ENCODE assay signal across 9 cellular contexts in the genomic region with DNA sequence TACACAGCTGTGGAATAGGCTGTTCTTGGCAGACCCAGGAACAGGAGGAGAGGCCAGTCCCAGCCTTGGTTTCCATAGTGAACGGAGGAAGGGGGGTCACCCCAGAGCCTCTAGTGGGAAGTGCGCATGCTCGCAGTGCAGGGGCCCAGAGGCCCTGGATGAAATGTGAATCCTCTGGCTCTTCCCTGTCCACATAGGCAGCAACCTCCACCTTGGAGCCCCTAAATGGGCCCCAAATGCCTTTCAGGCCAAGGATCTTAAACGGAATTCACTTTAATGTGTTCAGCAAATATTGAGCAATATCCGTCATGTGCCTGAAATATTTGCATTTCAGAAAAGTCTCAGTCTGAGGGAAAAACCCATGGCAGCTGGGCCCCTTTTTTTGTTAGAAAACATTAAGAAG. TPM values are rescaled to one million over a fixed set of nuclear protein-coding genes. Genes with fewer than 3 reads are reported as not detected.
A peak's percentile ranks its signal among the peaks of the same experiment; 100 is the strongest.
DNase-seq lines count a peak whose midpoint lies in the region; ATAC-seq and TF ChIP-seq lines count a peak whose summit lies in the region.
"Had no signal": no experiment of that assay in that cellular context is flagged by ENCODE, and none has a peak within 500 bp of the region (broad histone marks: within the 10 kb centered on the region; RNA-seq: fewer than 3 reads in every experiment).

No MANE protein-coding gene starts in this region.

- H3K4me3 Mint-ChIP-seq in GM23338, result no peak overlapping the region

- in situ Hi-C loops in astrocyte of the spinal cord (cut with HindIII; ENCODE audit: low sequenced_read_pairs), result no loop called here

- H3K4me2 ChIP-seq in GM23338, result no peak overlapping the region

- peaks cover 24% of the 10 kb centered on the region for H3K36me3 Mint-ChIP-seq in GM23338 (ENCODE audit: low read depth)
- H3K36me3 Mint-ChIP-seq: IgD-negative memory B cell had no signal

- no peaks in the 10 kb centered on the region for H3F3A ChIP-seq in GM23338 (replicated peaks; ENCODE audit: low read depth)

- TF ChIP-seq CTCF in GM23338 (conservative IDR thresholded peaks at IDR 0.05; ENCODE audit: low read depth in 2 of 2), result no peak
- TF ChIP-seq CTCF in astrocyte of the spinal cord (IDR thresholded peaks at IDR 0.05; ENCODE audit: low read depth, low read length), result no peak
- TF ChIP-seq CTCF in retinal pigment epithelial cell (conservative IDR thresholded peaks at IDR 0.05; ENCODE audit: low read depth, low read length), result no peak

- H3K4me1 ChIP-seq in GM23338 (ENCODE audit: insufficient read depth), result 0 out of 2 replicates have a peak, but pooled peaks cover 3% of the 10 kb centered on the region

- H4K20me1 ChIP-seq in GM23338 (replicated peaks; ENCODE audit: insufficient read depth), result 0 out of 2 replicates have a peak, but pooled peaks cover 5% of the 10 kb centered on the region

- no peak overlapping the region for H3K27ac Mint-ChIP-seq in GM23338
- H3K27ac Mint-ChIP-seq: IgD-negative memory B cell had no signal

- no peak overlapping the region for H3K4me3 ChIP-seq in GM23338
- H3K4me3 ChIP-seq in astrocyte of the spinal cord (ENCODE audit: low read depth, low read length), result no peak overlapping the region
- no peak overlapping the region for H3K4me3 ChIP-seq in retinal pigment epithelial cell (ENCODE audit: low read length)

- DNase-seq in GM23338 (ENCODE audit: low spot score) (peak; percentile 53), astrocyte of the spinal cord (ENCODE audit: low read depth, low spot score) (peak; percentile 38), iPS-NIHi7 (ENCODE audit: extremely low spot score) (peak; percentile 48), retinal pigment epithelial cell (ENCODE audit: low read depth) (peak; percentile 30), NCI-H187 (lab: John Stamatoyannopoulos, UW) (no peak), NCI-H2196 (lab: John Stamatoyannopoulos, UW; ENCODE audit: unreplicated experiment) (no peak)

- no peak overlapping the region for H3K27ac ChIP-seq in GM23338 (ENCODE audit: low read depth)

- peaks cover 3% of the 10 kb centered on the region; the same call in 1 of the 2 replicates for H3K79me2 ChIP-seq in GM23338 (replicated peaks; ENCODE audit: insufficient read depth)

- H3K4me1 Mint-ChIP-seq in GM23338, result peaks cover 18% of the 10 kb centered on the region
- H3K4me1 Mint-ChIP-seq: IgD-negative memory B cell had no signal

- H3K27me3 ChIP-seq in GM23338 (ENCODE audit: insufficient read depth), result no peaks in the 10 kb centered on the region

- H3K9me2 ChIP-seq in GM23338 (ENCODE audit: insufficient read depth), result no peaks in the 10 kb centered on the region

- H3K36me3 ChIP-seq in GM23338 (ENCODE audit: insufficient read depth), result no peaks in the 10 kb centered on the region

- no peak overlapping the region; the same call in 1 of the 2 replicates for H2AFZ ChIP-seq in GM23338

- peak; percentile 77 for ATAC-seq in GM23338
- ATAC-seq in GM21367 (IDR thresholded peaks at IDR 0.05; ENCODE audit: unreplicated experiment), result no peak
- ATAC-seq in GM18867 (IDR thresholded peaks at IDR 0.05; ENCODE audit: unreplicated experiment), result no peak

- peaks cover 80% of the 10 kb centered on the region for H3K9me3 Mint-ChIP-seq in GM23338

- H3K27me3 Mint-ChIP-seq in GM23338 (ENCODE audit: insufficient read depth, low read depth, poor library complexity), result peaks cover 5% of the 10 kb centered on the region
- H3K27me3 Mint-ChIP-seq: IgD-negative memory B cell had no signal

TF ChIP-seq in GM23338, 12 proteins besides CTCF, POLR2A, EP300 and RAD21 (continues in another document):
- no peak for TF ChIP-seq POLR2AphosphoS5 (IDR thresholded peaks at IDR 0.05; ENCODE audit: low read depth)
- TF ChIP-seq CREB1 (CRISPR knock-in tag; IDR thresholded peaks at IDR 0.05; ENCODE audit: low read depth), result no peak
- no peak for TF ChIP-seq ZNF114 (CRISPR knock-in tag; IDR thresholded peaks at IDR 0.05)
- no peak for TF ChIP-seq REST (IDR thresholded peaks at IDR 0.05; ENCODE audit: unreplicated experiment)
- no peak for TF ChIP-seq ZNF462 (CRISPR knock-in tag; IDR thresholded peaks at IDR 0.05)
- TF ChIP-seq ZNF331 (CRISPR knock-in tag; IDR thresholded peaks at IDR 0.05; ENCODE audit: low read depth), result no peak
- TF ChIP-seq JUNB (IDR thresholded peaks at IDR 0.05; ENCODE audit: unreplicated experiment), result no peak

RNA-seq across cellular contexts. Expression of gene NDN, which starts 3.3 kb away (rescaled TPM):
- 91.6 and 98.1 TPM in 2 replicates for total RNA-seq in GM23338 (2014; rRNA removed; shearing (Covaris generic))
- 43.7 and 48.1 TPM in 2 replicates for polyA plus RNA-seq in GM23338 (2016; fragmentation: Nextera tagmentation; extraction: Ambion mirVana)
- polyA plus RNA-seq: IgD-negative memory B cell had no signal

RNA-seq across cellular contexts. Expression of gene MAGEL2, which starts 42.8 kb away (rescaled TPM):
- 10.1 and 10.2 TPM in 2 replicates for total RNA-seq in GM23338 (2014; rRNA removed; shearing (Covaris generic))
- polyA plus RNA-seq in GM23338 (2016; fragmentation: Nextera tagmentation; extraction: Ambion mirVana), result 4.8 and 6.0 TPM in 2 replicates
- polyA plus RNA-seq: IgD-negative memory B cell had no signal

Comparison
In these comparisons a context has a peak if more than half of its experiments do, and no peak if none do; other contexts are left out.
1. DNase-seq: peak in GM23338 (single experiment), astrocyte of the spinal cord (single experiment), iPS-NIHi7 (single experiment) and retinal pigment epithelial cell (single experiment); none in NCI-H187 (0 of 2) and NCI-H2196 (single experiment).